Comparison of ENCODE assay signal across 1 cellular context in the genomic region with DNA sequence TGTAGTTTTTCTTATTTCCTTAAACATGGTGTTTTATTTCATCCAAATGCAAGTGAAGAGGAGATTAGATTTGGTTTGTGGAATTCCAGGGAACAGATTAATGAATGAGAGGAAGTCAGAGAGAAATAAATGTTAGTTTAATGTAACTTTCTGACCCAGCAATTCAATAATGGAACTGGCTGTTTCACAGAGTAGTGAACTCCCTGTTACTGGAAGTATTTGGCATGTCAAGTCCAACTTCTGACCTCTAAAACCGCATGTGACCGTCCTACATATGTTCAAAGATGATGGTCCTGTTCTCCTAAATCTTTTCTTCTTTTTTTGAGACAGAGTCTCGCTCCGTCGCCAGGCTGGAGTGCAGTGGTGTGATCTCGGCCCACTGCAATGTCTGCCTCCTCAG.
TF ChIP-seq lines count a peak whose summit lies in the region.

No MANE protein-coding gene starts in this region.

TF ChIP-seq in IMR-90, 13 proteins besides CTCF, POLR2A, EP300 and RAD21:
- TF ChIP-seq, protein P1, sequence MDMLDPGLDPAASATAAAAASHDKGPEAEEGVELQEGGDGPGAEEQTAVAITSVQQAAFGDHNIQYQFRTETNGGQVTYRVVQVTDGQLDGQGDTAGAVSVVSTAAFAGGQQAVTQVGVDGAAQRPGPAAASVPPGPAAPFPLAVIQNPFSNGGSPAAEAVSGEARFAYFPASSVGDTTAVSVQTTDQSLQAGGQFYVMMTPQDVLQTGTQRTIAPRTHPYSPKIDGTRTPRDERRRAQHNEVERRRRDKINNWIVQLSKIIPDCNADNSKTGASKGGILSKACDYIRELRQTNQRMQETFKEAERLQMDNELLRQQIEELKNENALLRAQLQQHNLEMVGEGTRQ (IDR thresholded peaks at IDR 0.05; ENCODE audit: low read depth, low read length) = no peak
- TF ChIP-seq NFE2L2 (IDR thresholded peaks at IDR 0.05; ENCODE audit: low read depth, low read length) = no peak
- TF ChIP-seq, protein P2, sequence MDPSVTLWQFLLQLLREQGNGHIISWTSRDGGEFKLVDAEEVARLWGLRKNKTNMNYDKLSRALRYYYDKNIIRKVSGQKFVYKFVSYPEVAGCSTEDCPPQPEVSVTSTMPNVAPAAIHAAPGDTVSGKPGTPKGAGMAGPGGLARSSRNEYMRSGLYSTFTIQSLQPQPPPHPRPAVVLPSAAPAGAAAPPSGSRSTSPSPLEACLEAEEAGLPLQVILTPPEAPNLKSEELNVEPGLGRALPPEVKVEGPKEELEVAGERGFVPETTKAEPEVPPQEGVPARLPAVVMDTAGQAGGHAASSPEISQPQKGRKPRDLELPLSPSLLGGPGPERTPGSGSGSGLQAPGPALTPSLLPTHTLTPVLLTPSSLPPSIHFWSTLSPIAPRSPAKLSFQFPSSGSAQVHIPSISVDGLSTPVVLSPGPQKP (IDR thresholded peaks at IDR 0.05; ENCODE audit: borderline replicate concordance, low read depth, low read length) = no peak
- no peak for TF ChIP-seq RCOR1 (IDR thresholded peaks at IDR 0.05; ENCODE audit: insufficient replicate concordance, low read length)
- no peak for TF ChIP-seq CEBPB (IDR thresholded peaks at IDR 0.05; ENCODE audit: low read depth, low read length)
- TF ChIP-seq MAZ (IDR thresholded peaks at IDR 0.05; ENCODE audit: borderline replicate concordance, low read depth, low read length) = no peak
- TF ChIP-seq RFX5 (IDR thresholded peaks at IDR 0.05; ENCODE audit: low read depth, low read length) = no peak
- TF ChIP-seq MXI1 (IDR thresholded peaks at IDR 0.05; ENCODE audit: borderline replicate concordance, low read depth, low read length) = no peak
- no peak for TF ChIP-seq MAFK (IDR thresholded peaks at IDR 0.05; ENCODE audit: low read depth, low read length)
- no peak for TF ChIP-seq SMC3 (IDR thresholded peaks at IDR 0.05; ENCODE audit: low read depth, low read length)
- no peak for TF ChIP-seq CHD1 (IDR thresholded peaks at IDR 0.05; ENCODE audit: low read depth, low read length)
- no peak for TF ChIP-seq FOS (IDR thresholded peaks at IDR 0.05; ENCODE audit: low read depth, low read length)
- TF ChIP-seq BHLHE40 (IDR thresholded peaks at IDR 0.05; ENCODE audit: low read depth, low read length) = no peak
TF ChIP-seq in IMR-90: peak in this region for 0.
